ENCODE assay signal across 22 cellular contexts in genomic region chr5:168089201-168089887, GRCh38.
"Had no signal": no experiment of that assay in that cellular context is flagged by ENCODE, and none has a peak within 500 bp of the region (broad histone marks: within the 10 kb centered on the region; RNA-seq: fewer than 3 reads in every experiment).

No MANE protein-coding gene starts in this region.

- H3K4me1 ChIP-seq: foreskin keratinocyte, lower lobe of right lung had no signal

- FAIRE-seq: colon, endothelial cell of umbilical vein, frontal cortex, islet of Langerhans, keratinocyte had no signal

- H3K27me3 ChIP-seq: esophagus muscularis mucosa, foreskin keratinocyte, gastroesophageal sphincter, heart left ventricle, left lung had no signal

- H3K36me3 ChIP-seq: gastroesophageal sphincter, left lung, lower lobe of right lung had no signal

- H3K4me3 Mint-ChIP-seq: mesothelial cell of epicardium had no signal

- H3K9me3 ChIP-seq: esophagus muscularis mucosa, gastroesophageal sphincter, heart left ventricle, left lung, lower lobe of right lung, mucosa of descending colon had no signal

- DNase-seq: dermis blood vessel endothelial cell; dorsolateral prefrontal cortex; effector CD4-positive, alpha-beta T cell; effector memory CD4-positive, alpha-beta T cell; foreskin keratinocyte; heart left ventricle; hippocampal formation; left cardiac atrium; left lung; left ventricle myocardium superior; lower lobe of right lung; mesenchymal stem cell; mucosa of descending colon had no signal

- H3K27ac Mint-ChIP-seq: mesothelial cell of epicardium had no signal

- H3K4me3 ChIP-seq: coronary artery, dorsolateral prefrontal cortex, esophagus muscularis mucosa, gastroesophageal sphincter, heart left ventricle, left lung, lower lobe of right lung, mucosa of descending colon had no signal

- H3K9me3 Mint-ChIP-seq: mesothelial cell of epicardium had no signal

- H3K36me3 Mint-ChIP-seq: mesothelial cell of epicardium had no signal

- H3K27ac ChIP-seq: coronary artery, dorsolateral prefrontal cortex, esophagus muscularis mucosa, foreskin keratinocyte, gastroesophageal sphincter, heart left ventricle, left lung, lower lobe of right lung had no signal
